In the genomic region with DNA sequence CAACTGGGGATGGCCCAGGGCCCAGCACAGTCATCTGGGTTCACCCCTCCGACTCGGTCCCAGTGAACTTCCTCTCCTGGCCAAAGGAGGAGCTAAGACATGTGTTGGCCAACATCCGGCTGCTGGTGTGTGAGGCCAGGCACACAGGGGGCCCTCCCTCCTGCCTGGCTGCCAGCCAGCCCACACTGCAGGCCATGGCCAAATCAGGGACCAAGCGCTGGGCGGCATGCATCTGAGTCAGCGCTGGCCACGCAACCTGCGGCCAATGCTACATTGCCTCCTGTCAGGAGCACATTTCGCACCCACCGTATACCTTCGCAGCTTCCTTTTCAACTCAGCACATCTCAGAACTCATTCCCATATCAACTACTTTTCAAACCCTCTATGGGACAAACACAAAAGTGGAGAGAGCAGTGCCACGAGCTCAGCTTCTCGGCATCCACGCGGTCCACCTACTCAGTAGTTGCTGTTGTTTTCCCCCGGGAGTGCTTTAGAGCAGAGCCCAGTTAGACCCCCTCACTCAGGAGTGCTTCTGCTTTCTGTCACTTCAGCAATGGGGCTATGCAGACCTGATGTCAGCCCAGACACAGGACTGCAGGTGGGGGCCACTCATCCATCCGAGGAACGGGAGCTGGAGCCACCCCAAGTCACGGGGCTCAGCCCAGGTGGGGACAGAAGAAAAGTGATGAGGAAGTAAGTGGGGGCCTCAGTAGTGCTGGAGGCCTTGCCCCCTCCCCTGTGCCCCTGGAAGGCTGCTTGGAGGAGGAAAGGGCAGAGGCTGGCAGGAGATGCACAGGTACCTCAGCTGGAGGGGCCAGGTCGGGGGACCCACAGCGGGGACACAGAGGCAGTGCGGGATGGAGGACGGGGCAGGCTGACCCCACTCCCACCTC, we compare ENCODE assay signal across 1 cellular context.
TF ChIP-seq lines count a peak whose summit lies in the region.

No MANE protein-coding gene starts in this region.

TF ChIP-seq in HEK293, 187 proteins besides CTCF, POLR2A, EP300 and RAD21 (continued from another document and continues in another):
- TF ChIP-seq, protein P1, sequence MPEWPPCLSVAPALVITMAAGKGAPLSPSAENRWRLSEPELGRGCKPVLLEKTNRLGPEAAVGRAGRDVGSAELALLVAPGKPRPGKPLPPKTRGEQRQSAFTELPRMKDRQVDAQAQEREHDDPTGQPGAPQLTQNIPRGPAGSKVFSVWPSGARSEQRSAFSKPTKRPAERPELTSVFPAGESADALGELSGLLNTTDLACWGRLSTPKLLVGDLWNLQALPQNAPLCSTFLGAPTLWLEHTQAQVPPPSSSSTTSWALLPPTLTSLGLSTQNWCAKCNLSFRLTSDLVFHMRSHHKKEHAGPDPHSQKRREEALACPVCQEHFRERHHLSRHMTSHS (tag by site-specific recombination; IDR thresholded peaks at IDR 0.05): no peak
- no peak for TF ChIP-seq ZBTB7A (tag by site-specific recombination; IDR thresholded peaks at IDR 0.05; ENCODE audit: low read depth)
- TF ChIP-seq ZNF391 (tag by site-specific recombination; IDR thresholded peaks at IDR 0.05; ENCODE audit: borderline replicate concordance, low read depth): no peak
- no peak for TF ChIP-seq ZNF221 (tag by site-specific recombination; IDR thresholded peaks at IDR 0.05; ENCODE audit: borderline replicate concordance)
- TF ChIP-seq PATZ1 (tag by site-specific recombination; IDR thresholded peaks at IDR 0.05): peak; percentile 78
- TF ChIP-seq ZNF394 (tag by site-specific recombination; IDR thresholded peaks at IDR 0.05; ENCODE audit: borderline replicate concordance): no peak; the same call in 1 of the 2 replicates
- no peak for TF ChIP-seq ZNF132 (tag by site-specific recombination; IDR thresholded peaks at IDR 0.05; ENCODE audit: borderline replicate concordance)
- TF ChIP-seq ZNF701 (tag by site-specific recombination; IDR thresholded peaks at IDR 0.05): no peak
- TF ChIP-seq ZEB2 (tag by site-specific recombination; IDR thresholded peaks at IDR 0.05): no peak; the same call in 1 of the 2 replicates
- TF ChIP-seq ZNF19 (tag by site-specific recombination; IDR thresholded peaks at IDR 0.05; ENCODE audit: low read depth): no peak
- TF ChIP-seq GLI2 (tag by site-specific recombination; IDR thresholded peaks at IDR 0.05; ENCODE audit: borderline replicate concordance, low read depth): no peak
- TF ChIP-seq KLF8 (tag by site-specific recombination; IDR thresholded peaks at IDR 0.05): 0 out of 2 replicates have a peak, but pooled peaks have one; percentile 17
- TF ChIP-seq ZNF354C (tag by site-specific recombination; IDR thresholded peaks at IDR 0.05; ENCODE audit: borderline replicate concordance, low read depth): no peak
- no peak for TF ChIP-seq ZNF792 (tag by site-specific recombination; IDR thresholded peaks at IDR 0.05)
- TF ChIP-seq GLIS2 (tag by site-specific recombination; IDR thresholded peaks at IDR 0.05): peak; percentile 79
- no peak for TF ChIP-seq ZNF114 (tag by site-specific recombination; IDR thresholded peaks at IDR 0.05)
- no peak for TF ChIP-seq ZNF184 (tag by site-specific recombination; IDR thresholded peaks at IDR 0.05)
- 0 out of 2 replicates have a peak, but pooled peaks have one; percentile 22 for TF ChIP-seq ZBTB11 (tag by site-specific recombination; conservative IDR thresholded peaks at IDR 0.05; ENCODE audit: low read depth)
- peak; percentile 45 for TF ChIP-seq SP2 (tag by site-specific recombination; IDR thresholded peaks at IDR 0.05)
- no peak for TF ChIP-seq ZNF2 (tag by site-specific recombination; IDR thresholded peaks at IDR 0.05)
- TF ChIP-seq SP7 (tag by site-specific recombination; IDR thresholded peaks at IDR 0.05): 0 out of 2 replicates have a peak, but pooled peaks have one; percentile 42
- no peak for TF ChIP-seq ZSCAN18 (tag by site-specific recombination; IDR thresholded peaks at IDR 0.05)
- no peak for TF ChIP-seq ZBTB48 (tag by site-specific recombination; IDR thresholded peaks at IDR 0.05)
- 0 out of 2 replicates have a peak, but pooled peaks have one; percentile 13 for TF ChIP-seq ZNF600 (tag by site-specific recombination; IDR thresholded peaks at IDR 0.05)
- TF ChIP-seq ZNF324 (tag by site-specific recombination; IDR thresholded peaks at IDR 0.05): no peak
- no peak for TF ChIP-seq ZNF843 (tag by site-specific recombination; IDR thresholded peaks at IDR 0.05)
- TF ChIP-seq, protein P2, sequence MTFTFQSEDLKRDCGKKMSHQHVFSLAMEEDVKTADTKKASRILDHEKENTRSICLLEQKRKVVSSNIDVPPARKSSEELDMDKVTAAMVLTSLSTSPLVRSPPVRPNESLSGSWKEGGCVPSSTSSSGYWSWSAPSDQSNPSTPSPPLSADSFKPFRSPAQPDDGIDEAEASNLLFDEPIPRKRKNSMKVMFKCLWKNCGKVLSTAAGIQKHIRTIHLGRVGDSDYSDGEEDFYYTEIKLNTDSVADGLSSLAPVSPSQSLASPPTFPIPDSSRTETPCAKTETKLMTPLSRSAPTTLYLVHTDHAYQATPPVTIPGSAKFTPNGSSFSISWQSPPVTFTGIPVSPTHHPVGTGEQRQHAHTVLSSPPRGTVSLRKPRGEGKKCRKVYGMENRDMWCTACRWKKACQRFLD (tag by site-specific recombination; IDR thresholded peaks at IDR 0.05): no peak
- TF ChIP-seq TRIM28 (IDR thresholded peaks at IDR 0.05; ENCODE audit: borderline replicate concordance, low read length): no peak
- TF ChIP-seq ZBTB17 (tag by site-specific recombination; IDR thresholded peaks at IDR 0.05): peak; percentile 24; the same call in 1 of the 2 replicates
- no peak for TF ChIP-seq ZNF404 (tag by site-specific recombination; IDR thresholded peaks at IDR 0.05)
- TF ChIP-seq ZNF777 (tag by site-specific recombination; IDR thresholded peaks at IDR 0.05; ENCODE audit: borderline replicate concordance): no peak
- TF ChIP-seq, protein P3, sequence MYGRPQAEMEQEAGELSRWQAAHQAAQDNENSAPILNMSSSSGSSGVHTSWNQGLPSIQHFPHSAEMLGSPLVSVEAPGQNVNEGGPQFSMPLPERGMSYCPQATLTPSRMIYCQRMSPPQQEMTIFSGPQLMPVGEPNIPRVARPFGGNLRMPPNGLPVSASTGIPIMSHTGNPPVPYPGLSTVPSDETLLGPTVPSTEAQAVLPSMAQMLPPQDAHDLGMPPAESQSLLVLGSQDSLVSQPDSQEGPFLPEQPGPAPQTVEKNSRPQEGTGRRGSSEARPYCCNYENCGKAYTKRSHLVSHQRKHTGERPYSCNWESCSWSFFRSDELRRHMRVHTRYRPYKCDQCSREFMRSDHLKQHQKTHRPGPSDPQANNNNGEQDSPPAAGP (tag by site-specific recombination; IDR thresholded peaks at IDR 0.05): no peak
- TF ChIP-seq BCL6B (tag by site-specific recombination; IDR thresholded peaks at IDR 0.05): no peak
- TF ChIP-seq ZNF571 (tag by site-specific recombination; IDR thresholded peaks at IDR 0.05): no peak
- TF ChIP-seq ZNF366 (tag by site-specific recombination; conservative IDR thresholded peaks at IDR 0.05): peak; percentile 82
- no peak for TF ChIP-seq ZNF585B (tag by site-specific recombination; IDR thresholded peaks at IDR 0.05)
- no peak for TF ChIP-seq PRDM1 (tag by site-specific recombination; IDR thresholded peaks at IDR 0.05)
- peak; percentile 82 for TF ChIP-seq GLIS1 (tag by site-specific recombination; IDR thresholded peaks at IDR 0.05)
- no peak for TF ChIP-seq ZNF214 (tag by site-specific recombination; IDR thresholded peaks at IDR 0.05; ENCODE audit: borderline replicate concordance)
- no peak for TF ChIP-seq ZNF785 (tag by site-specific recombination; IDR thresholded peaks at IDR 0.05)
- TF ChIP-seq PRDM4 (tag by site-specific recombination; IDR thresholded peaks at IDR 0.05): no peak
- no peak for TF ChIP-seq ZNF645 (tag by site-specific recombination; IDR thresholded peaks at IDR 0.05)
- no peak for TF ChIP-seq ZNF521 (tag by site-specific recombination; IDR thresholded peaks at IDR 0.05)
- TF ChIP-seq, protein P4, sequence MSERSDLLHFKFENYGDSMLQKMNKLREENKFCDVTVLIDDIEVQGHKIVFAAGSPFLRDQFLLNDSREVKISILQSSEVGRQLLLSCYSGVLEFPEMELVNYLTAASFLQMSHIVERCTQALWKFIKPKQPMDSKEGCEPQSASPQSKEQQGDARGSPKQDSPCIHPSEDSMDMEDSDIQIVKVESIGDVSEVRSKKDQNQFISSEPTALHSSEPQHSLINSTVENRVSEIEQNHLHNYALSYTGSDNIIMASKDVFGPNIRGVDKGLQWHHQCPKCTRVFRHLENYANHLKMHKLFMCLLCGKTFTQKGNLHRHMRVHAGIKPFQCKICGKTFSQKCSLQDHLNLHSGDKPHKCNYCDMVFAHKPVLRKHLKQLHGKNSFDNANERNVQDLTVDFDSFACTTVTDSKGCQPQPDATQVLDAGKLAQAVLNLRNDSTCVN (tag by site-specific recombination; optimal IDR thresholded peaks at IDR 0.05): no peak
